ENCODE assay signal across 19 cellular contexts in the genomic region with DNA sequence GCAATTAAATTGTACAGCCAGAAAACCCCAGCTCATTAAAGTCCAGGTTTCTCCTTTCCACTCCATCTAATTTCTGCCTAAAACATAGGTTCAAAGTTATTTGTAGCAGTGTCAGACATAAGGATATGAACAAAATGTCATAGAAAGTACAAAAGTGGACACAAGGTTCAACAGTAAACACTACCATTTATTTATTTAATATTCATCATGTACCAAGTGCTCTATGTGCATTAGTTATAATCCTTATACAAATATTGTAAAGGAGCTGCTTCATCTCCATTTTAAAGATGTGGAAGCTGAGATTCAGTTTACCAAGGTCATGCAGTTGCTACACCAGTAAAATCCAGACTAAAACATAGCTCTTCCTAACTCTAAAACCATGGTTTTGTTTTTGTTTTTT.
"Had no signal": no experiment of that assay in that cellular context is flagged by ENCODE, and none has a peak within 500 bp of the region (broad histone marks: within the 10 kb centered on the region; RNA-seq: fewer than 3 reads in every experiment).

No MANE protein-coding gene starts in this region.

- H3K4me3 Mint-ChIP-seq: activated B cell treated with CpG ODN at 0.5 μM for 24 hours, natural killer cell had no signal

- H3K9me3 Mint-ChIP-seq: activated B cell treated with CpG ODN at 0.5 μM for 24 hours; effector memory CD8-positive, alpha-beta T cell; natural killer cell had no signal

- H3K27ac Mint-ChIP-seq: activated B cell treated with CpG ODN at 0.5 μM for 24 hours; activated T-helper 2 cell treated with anti-CD3 and anti-CD28 coated beads, Interferon-gamma antibody, Interleukin-2, Interleukin-4, amounts not matched to agents 10 μg/mL and 5 μg/mL and 100 μg/mL, durations not matched to agents 14 hours and 24 hours and 36 hours; natural killer cell had no signal

- H3K4me1 ChIP-seq: tibial nerve, vagina had no signal

- H3K27ac ChIP-seq: brain microvascular endothelial cell, neutrophil, parathyroid adenoma, tibial nerve, vagina had no signal

- H3K36me3 Mint-ChIP-seq: natural killer cell had no signal

- H3K9me3 ChIP-seq: neutrophil, tibial nerve, vagina had no signal

- H3K27me3 Mint-ChIP-seq: effector memory CD8-positive, alpha-beta T cell had no signal

- H2AFZ ChIP-seq: parathyroid adenoma had no signal

- H3K9ac ChIP-seq: parathyroid adenoma had no signal

- H3K4me3 ChIP-seq: tibial nerve, vagina had no signal

- H3K36me3 ChIP-seq: brain microvascular endothelial cell, neutrophil, tibial nerve, vagina had no signal

- ATAC-seq: effector memory CD8-positive, alpha-beta T cell; left ventricle myocardium superior; natural killer cell; SK-N-SH treated with all-trans-retinoic acid at 6 μM for 48 hours had no signal

- DNase-seq: activated B cell treated with CpG ODN at 0.5 μM for 24 hours; activated CD4-positive, alpha-beta T cell treated with anti-CD3 and anti-CD28 coated beads, Interleukin-2, amount 50 U/mL, for 48 hours; anterior cingulate cortex; brain microvascular endothelial cell; cerebellar nuclear complex; effector memory CD8-positive, alpha-beta T cell; foreskin melanocyte; left ventricle myocardium superior; mesenchymal stem cell; natural killer cell; stimulated activated CD4-positive, alpha-beta T cell treated with anti-CD3 and anti-CD28 coated beads, Interleukin-2, amount 100 ng/mL, for 48 hours; stimulated activated naive CD4-positive, alpha-beta T cell; T-helper 2 cell had no signal

- H3K27me3 ChIP-seq: brain microvascular endothelial cell, vagina had no signal
